ENCODE assay signal across 16 cellular contexts in genomic region chr10:64346391-64346790, GRCh38.
A peak's percentile ranks its signal among the peaks of the same experiment; 100 is the strongest.
DNase-seq lines count a peak whose midpoint lies in the region; TF ChIP-seq lines count a peak whose summit lies in the region.
"Had no signal": no experiment of that assay in that cellular context is flagged by ENCODE, and none has a peak within 500 bp of the region (broad histone marks: within the 10 kb centered on the region; RNA-seq: fewer than 3 reads in every experiment).

No MANE protein-coding gene starts in this region.

- intact Hi-C loops in dorsolateral prefrontal cortex (cut with DNase I), result loop anchor here in 1 of 2 donors (10.0 kb wide), 1 partner anchor 62 kb away; no protein-coding TSS in a partner anchor
- intact Hi-C loops in posterior cingulate gyrus (cut with DNase I), result no loop called here
- intact Hi-C loops in thyroid gland (cut with DNase I), result no loop called here

- H3K4me3 ChIP-seq in dorsolateral prefrontal cortex, result peak overlapping the region in 33 of 59 donors; percentile 0 to 39 (median 18)
- no peak overlapping the region for H3K4me3 ChIP-seq in thyroid gland (replicated peaks in 1 of 3)
- H3K4me3 ChIP-seq in H7 (ENCODE audit: insufficient read depth, low read depth, low read length), result no peak overlapping the region
- H3K4me3 ChIP-seq: A549, BLaER1, GM12878 had no signal

- H3K27ac ChIP-seq in dorsolateral prefrontal cortex (peak overlapping the region in 48 of 59 donors; percentile 1 to 84 (median 46)), thyroid gland (no peak overlapping the region)
- H3K27ac ChIP-seq: 22Rv1, A549, BLaER1 had no signal

- 85 to 86% methylated on average over 5 of the region's 5 CpGs for WGBS in thyroid gland, 2 donors

- peak; percentile 31 for DNase-seq in Ammon's horn (ENCODE audit: low spot score)
- peak in 3 of 10 donors; percentile 5 to 43 (median 24) for DNase-seq in dorsolateral prefrontal cortex
- peak; percentile 47 for DNase-seq in medulla oblongata (ENCODE audit: extremely low spot score)
- peak in 6 of 10 donors; percentile 12 to 74 (median 24) for DNase-seq in posterior cingulate gyrus
- no peak for DNase-seq in kidney glomerular epithelial cell (lab: John Stamatoyannopoulos, UW)
- DNase-seq in GF-D8 (lab: John Stamatoyannopoulos, UW), result no peak
- DNase-seq in thyroid gland, result no peak
- no peak for DNase-seq in H7
- DNase-seq: AML-193; CD4-positive, alpha-beta memory T cell; DMS79 treated with DMSO at 0.1 percent for 48 hours; HFFc6 had no signal

- TF ChIP-seq CTCF in dorsolateral prefrontal cortex (IDR thresholded peaks at IDR 0.05 in 54 of 56, conservative IDR thresholded peaks at IDR 0.05 in 2 of 56; ENCODE audit: low read depth in 1 of 56, partially characterized antibody in 56 of 56) (peak in 2 of 56 donors; percentile 8 to 11), thyroid gland (IDR thresholded peaks at IDR 0.05) (no peak)

- TF ChIP-seq POLR2A in thyroid gland (IDR thresholded peaks at IDR 0.05), result no peak

- H3K36me3 ChIP-seq in thyroid gland, result no peaks in the 10 kb centered on the region
- no peaks in the 10 kb centered on the region for H3K36me3 ChIP-seq in H7 (replicated peaks; ENCODE audit: control insufficient read depth, insufficient read depth, low read length)
- H3K36me3 ChIP-seq: BLaER1 had no signal

- H3K27me3 ChIP-seq in dorsolateral prefrontal cortex (no peaks in the 10 kb centered on the region), thyroid gland (no peaks in the 10 kb centered on the region), H7 (ENCODE audit: control insufficient read depth, insufficient read depth, low read length) (no peaks in the 10 kb centered on the region)
- H3K27me3 ChIP-seq: BLaER1 had no signal

- no peaks in the 10 kb centered on the region for H3K4me1 ChIP-seq in thyroid gland
- H3K4me1 ChIP-seq: A549, BLaER1 had no signal

- H3K9me3 ChIP-seq in thyroid gland, result no peaks in the 10 kb centered on the region
- H3K9me3 ChIP-seq: A549, BLaER1 had no signal

Comparison
In these comparisons a context has a peak if more than half of its experiments do, and no peak if none do; other contexts are left out.
1. DNase-seq: peak in Ammon's horn (single experiment), medulla oblongata (single experiment) and posterior cingulate gyrus (6 of 10); none in kidney glomerular epithelial cell (single experiment), GF-D8 (single experiment), thyroid gland (0 of 2) and H7 (single experiment).
2. H3K27ac ChIP-seq: peak in dorsolateral prefrontal cortex (48 of 59); none in thyroid gland (0 of 3).
3. H3K4me3 ChIP-seq: peak in dorsolateral prefrontal cortex (33 of 59); none in thyroid gland (0 of 3) and H7 (single experiment).